Comparison of ENCODE assay signal across 11 cellular contexts in the genomic region with DNA sequence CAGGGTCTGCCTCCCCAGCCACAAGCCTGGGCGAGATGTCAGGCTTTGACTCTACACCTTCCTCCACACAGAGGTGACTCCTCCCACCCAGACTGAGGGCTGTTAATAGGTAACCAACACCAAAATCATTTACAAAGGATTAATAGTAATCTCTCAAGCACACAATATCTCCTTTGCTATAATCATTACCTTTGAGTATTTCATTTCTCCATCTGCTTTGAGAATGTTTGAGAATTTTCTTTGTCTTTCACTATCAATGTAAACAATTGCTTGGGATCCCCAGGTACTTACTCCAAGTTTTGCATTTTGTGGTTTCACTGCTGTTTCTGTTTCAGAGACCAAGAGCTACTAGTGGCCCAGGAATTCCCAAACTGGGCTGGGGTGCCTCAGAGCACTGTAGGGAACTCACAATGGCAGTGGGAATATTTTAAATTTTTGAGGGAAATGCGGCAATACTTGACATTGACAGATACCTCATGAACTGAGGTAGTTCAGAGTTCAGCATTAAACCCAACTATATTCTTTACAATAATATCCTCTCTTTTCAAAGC.
A peak's percentile ranks its signal among the peaks of the same experiment; 100 is the strongest.
DNase-seq lines count a peak whose midpoint lies in the region; ATAC-seq and TF ChIP-seq lines count a peak whose summit lies in the region.
"Had no signal": no experiment of that assay in that cellular context is flagged by ENCODE, and none has a peak within 500 bp of the region (broad histone marks: within the 10 kb centered on the region; RNA-seq: fewer than 3 reads in every experiment).

No MANE protein-coding gene starts in this region.

- no peak overlapping the region for H3K9ac ChIP-seq in neural progenitor cell

- H4K20me1 ChIP-seq in neural progenitor cell (ENCODE audit: low read depth): no peaks in the 10 kb centered on the region

- H3K79me2 ChIP-seq in neural progenitor cell (ENCODE audit: low read depth): no peaks in the 10 kb centered on the region

- H3K4me3 ChIP-seq in neural progenitor cell (no peak overlapping the region), ovary (no peak overlapping the region)

- no peaks in the 10 kb centered on the region for H3K36me3 ChIP-seq in neural progenitor cell
- no peaks in the 10 kb centered on the region for H3K36me3 ChIP-seq in ovary

- peaks cover 35% of the 10 kb centered on the region for H3K4me1 Mint-ChIP-seq in neural progenitor cell

- H2AFZ ChIP-seq in neural progenitor cell (replicated peaks): no peak overlapping the region

- H3K27ac ChIP-seq in neural progenitor cell (peak overlapping the region; percentile 35), ovary (no peak overlapping the region)

- peaks cover 7% of the 10 kb centered on the region for H3K9me3 Mint-ChIP-seq in neural progenitor cell

- WGBS in ovary, 3 donors: 73 to 90% (median 86%) methylated on average over 2 of the region's 2 CpGs

- DNase-seq in neural progenitor cell (ENCODE audit: low spot score): no peak
- DNase-seq in activated T-cell treated with anti-CD3 and anti-CD28 coated beads, Interleukin-2, amount 50 U/mL, for 1 hour: no peak
- no peak for DNase-seq in ovary
- no peak for DNase-seq in RPMI8226
- DNase-seq in posterior vena cava (ENCODE audit: low spot score): no peak
- DNase-seq: DND-41, foreskin melanocyte had no signal

- H3K4me1 ChIP-seq in neural progenitor cell (peaks cover 18% of the 10 kb centered on the region), ovary (ENCODE audit: insufficient read depth) (no peaks in the 10 kb centered on the region)

- peaks cover 14% of the 10 kb centered on the region for H3K27me3 Mint-ChIP-seq in neural progenitor cell (ENCODE audit: insufficient read depth, low read depth)

- H3K4me2 ChIP-seq in neural progenitor cell: peak overlapping the region; percentile 66

- ATAC-seq in GM19043 (IDR thresholded peaks at IDR 0.05; ENCODE audit: low read depth, unreplicated experiment) (peak; percentile 82), HG02642 (IDR thresholded peaks at IDR 0.05; ENCODE audit: poor library complexity, unreplicated experiment) (peak; percentile 74), HG03571 (IDR thresholded peaks at IDR 0.05; ENCODE audit: unreplicated experiment) (peak; percentile 95)
- ATAC-seq: HCT116 had no signal

- no peaks in the 10 kb centered on the region for H3K27me3 ChIP-seq in neural progenitor cell
- H3K27me3 ChIP-seq in ovary: no peaks in the 10 kb centered on the region

- no peaks in the 10 kb centered on the region for H3K9me3 ChIP-seq in neural progenitor cell (ENCODE audit: low read depth)
- H3K9me3 ChIP-seq in ovary: no peaks in the 10 kb centered on the region

- no peak for TF ChIP-seq POLR2A in ovary (IDR thresholded peaks at IDR 0.05)

- intact Hi-C loops in ovary (cut with DNase I): no loop called here
- intact Hi-C loops in posterior vena cava (cut with DNase I): loop anchor here in 1 of 2 donors (10.0 kb wide), 1 partner anchor 583 kb away; no protein-coding TSS in a partner anchor

- TF ChIP-seq EP300 in ovary (IDR thresholded peaks at IDR 0.05): no peak

- H3K27ac Mint-ChIP-seq in neural progenitor cell: peak overlapping the region; percentile 59

- TF ChIP-seq CTCF in neural progenitor cell (IDR thresholded peaks at IDR 0.05) (no peak), ovary (IDR thresholded peaks at IDR 0.05) (no peak)

- peaks cover 4% of the 10 kb centered on the region for H3K36me3 Mint-ChIP-seq in neural progenitor cell

- H3F3A ChIP-seq in neural progenitor cell (ENCODE audit: low read depth): peaks cover 13% of the 10 kb centered on the region

- no peak overlapping the region for H3K4me3 Mint-ChIP-seq in neural progenitor cell
